8 cellular contexts compared by ENCODE assay signal in genomic region chr3:177358085-177358967, GRCh38.
DNase-seq lines count a peak whose midpoint lies in the region; ATAC-seq and TF ChIP-seq lines count a peak whose summit lies in the region.

No MANE protein-coding gene starts in this region.

- TF ChIP-seq EP300 in suprapubic skin (IDR thresholded peaks at IDR 0.05): no peak

- H3K4me3 Mint-ChIP-seq in naive thymus-derived CD4-positive, alpha-beta T cell: peak overlapping the region; percentile 77 to 98 (median 94)

- H4K20me1 ChIP-seq in OCI-LY1 (ENCODE audit: insufficient read depth, low read length): no peaks in the 10 kb centered on the region

- TF ChIP-seq CTCF in OCI-LY1 (IDR thresholded peaks at IDR 0.05; ENCODE audit: low read length) (no peak), esophagus squamous epithelium (IDR thresholded peaks at IDR 0.05) (peak in 1 of 6 experiments; percentile 2), suprapubic skin (IDR thresholded peaks at IDR 0.05) (no peak)

- peak overlapping the region; percentile 66 for H3K4me2 ChIP-seq in OCI-LY1 (ENCODE audit: low read length)

- H3K27me3 ChIP-seq in OCI-LY1 (ENCODE audit: insufficient read depth, low read length): no peaks in the 10 kb centered on the region
- H3K27me3 ChIP-seq in esophagus squamous epithelium: no peaks in the 10 kb centered on the region
- H3K27me3 ChIP-seq in naive thymus-derived CD4-positive, alpha-beta T cell (ENCODE audit: control insufficient read depth in 2 of 2, insufficient read depth in 2 of 2, low read length in 2 of 2): no peaks in the 10 kb centered on the region
- H3K27me3 ChIP-seq in suprapubic skin: no peaks in the 10 kb centered on the region

- H3K4me3 ChIP-seq in OCI-LY1 (ENCODE audit: low read depth, low read length, poor library complexity, severe bottlenecking) (peak overlapping the region; percentile 53), esophagus squamous epithelium (peak overlapping the region in 3 of 4 donors; percentile 38 to 65 (median 44)), suprapubic skin (peak overlapping the region; percentile 19)
- peak overlapping the region; percentile 75 for H3K4me3 ChIP-seq in naive thymus-derived CD4-positive, alpha-beta T cell (ENCODE audit: low read length)

- H3K9me3 ChIP-seq in OCI-LY1 (ENCODE audit: low read length) (no peaks in the 10 kb centered on the region), esophagus squamous epithelium (no peaks in the 10 kb centered on the region), suprapubic skin (no peaks in the 10 kb centered on the region)
- no peaks in the 10 kb centered on the region for H3K9me3 ChIP-seq in naive thymus-derived CD4-positive, alpha-beta T cell (ENCODE audit: control insufficient read depth in 2 of 3, low read length in 3 of 3)

- H3K36me3 ChIP-seq in OCI-LY1 (ENCODE audit: insufficient read depth, low read length): no peaks in the 10 kb centered on the region
- H3K36me3 ChIP-seq in esophagus squamous epithelium: no peaks in the 10 kb centered on the region
- H3K36me3 ChIP-seq in naive thymus-derived CD4-positive, alpha-beta T cell (ENCODE audit: control insufficient read depth in 2 of 3, insufficient read depth in 3 of 3, low read length in 3 of 3): no peaks in the 10 kb centered on the region
- no peaks in the 10 kb centered on the region for H3K36me3 ChIP-seq in suprapubic skin

- peak overlapping the region; percentile 76 for H3K9ac ChIP-seq in OCI-LY1 (ENCODE audit: low read length)

- peaks cover 0 to 14% (median 0%) of the 10 kb centered on the region in 11 donors for H3K9me3 Mint-ChIP-seq in naive thymus-derived CD4-positive, alpha-beta T cell

- H3K27ac ChIP-seq in OCI-LY1 (ENCODE audit: low read depth, low read length, poor library complexity, severe bottlenecking) (peak overlapping the region; percentile 97), esophagus squamous epithelium (peak overlapping the region; percentile 86 to 96 (median 94)), suprapubic skin (peak overlapping the region; percentile 91)
- H3K27ac ChIP-seq in naive thymus-derived CD4-positive, alpha-beta T cell (ENCODE audit: low read depth, low read length): no peak overlapping the region

- H3F3A ChIP-seq in OCI-LY1 (ENCODE audit: insufficient read depth, low read length): peaks cover 6% of the 10 kb centered on the region; the same call in 1 of the 2 replicates

- ATAC-seq in GM18907 (IDR thresholded peaks at IDR 0.05; ENCODE audit: unreplicated experiment) (peak; percentile 61), HG03135 (IDR thresholded peaks at IDR 0.05; ENCODE audit: unreplicated experiment) (peak; percentile 33)
- peak; percentile 44 for ATAC-seq in naive thymus-derived CD4-positive, alpha-beta T cell

- TF ChIP-seq POLR2A in esophagus squamous epithelium (IDR thresholded peaks at IDR 0.05): peak in 1 of 4 donors; percentile 18
- TF ChIP-seq POLR2A in suprapubic skin (IDR thresholded peaks at IDR 0.05): no peak

- POLR2A ChIA-PET in naive thymus-derived CD4-positive, alpha-beta T cell (lab: Charles Lee): interaction anchor here (1.2 to 7.9 kb wide), 3 partner anchors 20 to 218 kb away, joined by 3 to 204 read pairs (median 9); partner anchors contain the start of gene TBL1XR1

- DNase-seq in AG08396 (ENCODE audit: low spot score) (peak; percentile 58), esophagus squamous epithelium (lab: John Stamatoyannopoulos, UW) (peak; percentile 43), suprapubic skin (ENCODE audit: low spot score in 2 of 2) (peak in 1 of 2 donors; percentile 81)
- DNase-seq in activated T-cell treated with anti-CD3 and anti-CD28 coated beads, Interleukin-2, amount 50 U/mL, for 1 hour: peak; percentile 51
- DNase-seq in naive thymus-derived CD4-positive, alpha-beta T cell: peak in 7 of 9 donors; percentile 10 to 67 (median 32)

- H3K4me1 Mint-ChIP-seq in naive thymus-derived CD4-positive, alpha-beta T cell: peaks cover 29 to 63% (median 54%) of the 10 kb centered on the region in 7 donors

- peak overlapping the region; percentile 96 to 100 (median 98) for H3K27ac Mint-ChIP-seq in naive thymus-derived CD4-positive, alpha-beta T cell

- no peak overlapping the region for H2AFZ ChIP-seq in OCI-LY1 (ENCODE audit: low read length)

- CTCF ChIA-PET in naive thymus-derived CD4-positive, alpha-beta T cell (lab: Charles Lee): interaction anchor here (0.6 to 3.8 kb wide), 4 partner anchors 143 to 235 kb away, joined by 3 to 36 read pairs (median 6); partner anchors contain the start of gene TBL1XR1

- peaks cover 0 to 2% (median 0%) of the 10 kb centered on the region in 5 donors for H3K27me3 Mint-ChIP-seq in naive thymus-derived CD4-positive, alpha-beta T cell

- intact Hi-C loops in esophagus squamous epithelium (cut with DNase I): loop anchor here (2.0 kb wide), 1 partner anchor 162 kb away; the partner anchor contains the start of gene TBL1XR1
- intact Hi-C loops in naive thymus-derived CD4-positive, alpha-beta T cell (cut with micrococcal nuclease): loop anchor here (1.0 to 5.0 kb wide), 7 partner anchors 13 to 486 kb away; no protein-coding TSS in a partner anchor

- H3K36me3 Mint-ChIP-seq in naive thymus-derived CD4-positive, alpha-beta T cell: peaks cover 0 to 7% (median 0%) of the 10 kb centered on the region in 5 donors

- WGBS in esophagus squamous epithelium, 2 donors: 19 to 31% methylated on average over 12 to 13 of the region's 15 CpGs
- WGBS in suprapubic skin: 20% methylated on average over 15 of the region's 15 CpGs

- no peaks in the 10 kb centered on the region for H3K9me2 ChIP-seq in OCI-LY1 (ENCODE audit: low read depth, low read length)

- H3K79me2 ChIP-seq in OCI-LY1 (ENCODE audit: insufficient read depth, low read length): no peaks in the 10 kb centered on the region

- H3K4me1 ChIP-seq in OCI-LY1 (ENCODE audit: insufficient read depth, low read length, severe bottlenecking) (peaks cover 68% of the 10 kb centered on the region), esophagus squamous epithelium (peaks cover 32 to 71% (median 52%) of the 10 kb centered on the region in 3 donors), suprapubic skin (peaks cover 65% of the 10 kb centered on the region)
- H3K4me1 ChIP-seq in naive thymus-derived CD4-positive, alpha-beta T cell (ENCODE audit: control insufficient read depth in 2 of 2, insufficient read depth in 2 of 2, low read length in 2 of 2): peaks cover 31 to 34% of the 10 kb centered on the region in 2 donors

Comparison
In these comparisons a context has a peak if more than half of its experiments do, and no peak if none do; other contexts are left out.
1. H3K4me3 ChIP-seq: peak in every context shown above with its lines; median percentile 75 in naive thymus-derived CD4-positive, alpha-beta T cell; 53 in OCI-LY1; 44 in esophagus squamous epithelium; 19 in suprapubic skin.